In the genomic region with DNA sequence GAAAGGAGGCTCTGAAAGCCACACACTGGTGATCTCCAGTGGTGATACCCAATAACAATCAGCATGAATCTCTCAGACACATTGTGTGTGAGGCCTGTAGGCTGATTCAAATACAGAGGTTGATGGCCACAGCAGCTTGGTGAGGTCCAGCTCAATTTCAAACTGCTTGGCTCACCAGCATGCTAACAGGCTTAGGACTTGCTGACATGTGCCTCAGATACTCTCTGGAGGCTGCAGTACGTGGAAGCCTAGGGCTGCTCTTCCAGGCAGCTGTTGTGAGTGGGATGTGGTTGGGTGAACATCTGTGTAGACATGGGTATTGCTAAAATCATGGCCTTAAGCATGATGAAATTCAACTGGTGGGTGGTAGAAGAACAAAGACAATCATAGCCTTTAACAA, we compare ENCODE assay signal across 25 cellular contexts. TPM values are rescaled to one million over a fixed set of nuclear protein-coding genes. Genes with fewer than 3 reads are reported as not detected.
DNase-seq lines count a peak whose midpoint lies in the region; ATAC-seq and TF ChIP-seq lines count a peak whose summit lies in the region.
"Had no signal": no experiment of that assay in that cellular context is flagged by ENCODE, and none has a peak within 500 bp of the region (broad histone marks: within the 10 kb centered on the region; RNA-seq: fewer than 3 reads in every experiment).

No MANE protein-coding gene starts in this region.

- no peaks in the 10 kb centered on the region for H3K9me3 Mint-ChIP-seq in stimulated activated naive CD8-positive, alpha-beta T cell treated with anti-CD3 and anti-CD28 coated beads, Interleukin-15, Interleukin-2, amounts not matched to agents 100 ng/mL and 50 ng/mL, for 24 hours
- H3K9me3 Mint-ChIP-seq in stimulated activated naive CD8-positive, alpha-beta T cell treated with anti-CD3 and anti-CD28 coated beads, Interleukin-15, amount 100 ng/mL, for 72 hours = no peaks in the 10 kb centered on the region
- H3K9me3 Mint-ChIP-seq: activated naive CD4-positive, alpha-beta T cell treated with anti-CD3 and anti-CD28 coated beads, Interleukin-2, amount 10 ng/mL, durations not matched to agents 7 days and 5 days; H9 had no signal

- H3K4me3 ChIP-seq in NB4 (ENCODE audit: low read depth, low read length) (no peak overlapping the region), heart right ventricle (no peak overlapping the region), prostate gland (no peak overlapping the region)
- H3K4me3 ChIP-seq: cardiac muscle cell, stomach, transverse colon had no signal

- peaks cover 6% of the 10 kb centered on the region for H3K4me1 Mint-ChIP-seq in stimulated activated naive CD8-positive, alpha-beta T cell treated with anti-CD3 and anti-CD28 coated beads, Interleukin-15, Interleukin-2, amounts not matched to agents 100 ng/mL and 50 ng/mL, for 24 hours (ENCODE audit: low read depth)
- H3K4me1 Mint-ChIP-seq in stimulated activated naive CD8-positive, alpha-beta T cell treated with anti-CD3 and anti-CD28 coated beads, Interleukin-15, amount 100 ng/mL, for 72 hours = peaks cover 6% of the 10 kb centered on the region
- H3K4me1 Mint-ChIP-seq: H9 had no signal

- no peak for TF ChIP-seq CTCF in NB4 (IDR thresholded peaks at IDR 0.05; ENCODE audit: low read depth, low read length)
- no peak for TF ChIP-seq CTCF in heart right ventricle (IDR thresholded peaks at IDR 0.05)
- no peak for TF ChIP-seq CTCF in prostate gland (IDR thresholded peaks at IDR 0.05)

- peaks cover 0 to 22% (median 8%) of the 10 kb centered on the region in 9 donors for H3K4me1 ChIP-seq in heart right ventricle
- no peaks in the 10 kb centered on the region for H3K4me1 ChIP-seq in prostate gland (replicated peaks)
- H3K4me1 ChIP-seq: stomach had no signal

- H3K27me3 ChIP-seq in heart right ventricle (no peaks in the 10 kb centered on the region), prostate gland (replicated peaks; ENCODE audit: insufficient read depth) (no peaks in the 10 kb centered on the region)
- H3K27me3 ChIP-seq: neutrophil, stomach, transverse colon had no signal

- ATAC-seq in stimulated activated naive CD8-positive, alpha-beta T cell treated with anti-CD3 and anti-CD28 coated beads, Interleukin-15, amount 100 ng/mL, for 72 hours = no peak
- ATAC-seq in heart right ventricle (peak; percentile 77 to 90 (median 83)), HG03039 (IDR thresholded peaks at IDR 0.05; ENCODE audit: unreplicated experiment) (no peak), HG03565 (IDR thresholded peaks at IDR 0.05; ENCODE audit: unreplicated experiment) (no peak)
- ATAC-seq: activated CD4-positive, CD25-positive, alpha-beta regulatory T cell treated with anti-CD3 and anti-CD28 coated beads, Interleukin-2, amount 50 U/mL, for 24 hours had no signal

- H3K27ac ChIP-seq in heart right ventricle (peak overlapping the region in 7 of 10 donors; percentile 40 to 75 (median 59)), prostate gland (no peak overlapping the region)
- H3K27ac ChIP-seq: cardiac muscle cell, neutrophil, stomach, transverse colon had no signal

- H3K4me3 Mint-ChIP-seq in stimulated activated naive CD8-positive, alpha-beta T cell treated with anti-CD3 and anti-CD28 coated beads, Interleukin-15, Interleukin-2, amounts not matched to agents 100 ng/mL and 50 ng/mL, for 24 hours = no peak overlapping the region
- H3K4me3 Mint-ChIP-seq in stimulated activated naive CD8-positive, alpha-beta T cell treated with anti-CD3 and anti-CD28 coated beads, Interleukin-15, amount 100 ng/mL, for 72 hours = no peak overlapping the region
- H3K4me3 Mint-ChIP-seq: activated naive CD4-positive, alpha-beta T cell treated with anti-CD3 and anti-CD28 coated beads, Interleukin-2, amount 10 ng/mL, durations not matched to agents 7 days and 5 days; H9 had no signal

- intact Hi-C loops in heart right ventricle (cut with DNase I) (loop anchor here in 1 of 10 donors (2.0 kb wide), 1 partner anchor 64 kb away; no protein-coding TSS in a partner anchor), prostate gland (cut with DNase I) (no loop called here)

- TF ChIP-seq POLR2A in NB4 (IDR thresholded peaks at IDR 0.05; ENCODE audit: extremely low read depth, insufficient read length) (no peak), prostate gland (IDR thresholded peaks at IDR 0.05) (no peak)

- H3K27me3 Mint-ChIP-seq in stimulated activated naive CD8-positive, alpha-beta T cell treated with anti-CD3 and anti-CD28 coated beads, Interleukin-15, Interleukin-2, amounts not matched to agents 100 ng/mL and 50 ng/mL, for 24 hours = peaks cover 21% of the 10 kb centered on the region
- H3K27me3 Mint-ChIP-seq in stimulated activated naive CD8-positive, alpha-beta T cell treated with anti-CD3 and anti-CD28 coated beads, Interleukin-15, amount 100 ng/mL, for 72 hours = peaks cover 8% of the 10 kb centered on the region
- H3K27me3 Mint-ChIP-seq: activated naive CD4-positive, alpha-beta T cell treated with anti-CD3 and anti-CD28 coated beads, Interleukin-2, amount 10 ng/mL, durations not matched to agents 7 days and 5 days had no signal

- H3K27ac Mint-ChIP-seq in stimulated activated naive CD8-positive, alpha-beta T cell treated with anti-CD3 and anti-CD28 coated beads, Interleukin-15, Interleukin-2, amounts not matched to agents 100 ng/mL and 50 ng/mL, for 24 hours = peak overlapping the region; percentile 24
- no peak overlapping the region for H3K27ac Mint-ChIP-seq in stimulated activated naive CD8-positive, alpha-beta T cell treated with anti-CD3 and anti-CD28 coated beads, Interleukin-15, amount 100 ng/mL, for 72 hours
- H3K27ac Mint-ChIP-seq: activated naive CD4-positive, alpha-beta T cell treated with anti-CD3 and anti-CD28 coated beads, Interleukin-2, amount 10 ng/mL, durations not matched to agents 7 days and 5 days; H9 had no signal

- H3K9me3 ChIP-seq in heart right ventricle = no peaks in the 10 kb centered on the region
- no peaks in the 10 kb centered on the region for H3K9me3 ChIP-seq in prostate gland
- H3K9me3 ChIP-seq: neutrophil, stomach, transverse colon had no signal

- H3K36me3 ChIP-seq in heart right ventricle (no peaks in the 10 kb centered on the region), prostate gland (no peaks in the 10 kb centered on the region)
- H3K36me3 ChIP-seq: cardiac muscle cell, neutrophil, stomach, transverse colon had no signal

- no peaks in the 10 kb centered on the region for H3K36me3 Mint-ChIP-seq in stimulated activated naive CD8-positive, alpha-beta T cell treated with anti-CD3 and anti-CD28 coated beads, Interleukin-15, Interleukin-2, amounts not matched to agents 100 ng/mL and 50 ng/mL, for 24 hours (ENCODE audit: low read depth)
- H3K36me3 Mint-ChIP-seq: activated naive CD4-positive, alpha-beta T cell treated with anti-CD3 and anti-CD28 coated beads, Interleukin-2, amount 10 ng/mL, durations not matched to agents 7 days and 5 days had no signal

- DNase-seq in stimulated activated naive CD8-positive, alpha-beta T cell treated with anti-CD3 and anti-CD28 coated beads, Interleukin-15, amount 100 ng/mL, for 72 hours = no peak
- DNase-seq in NB4 (ENCODE audit: low read depth) = peak; percentile 88
- DNase-seq in heart right ventricle = peak in 1 of 2 donors; percentile 36
- no peak for DNase-seq in inferior parietal cortex (ENCODE audit: extremely low spot score)
- no peak for DNase-seq in prostate gland (ENCODE audit: low spot score)
- DNase-seq: activated naive CD4-positive, alpha-beta T cell treated with anti-CD3 and anti-CD28 coated beads, Interleukin-2, amount 10 ng/mL, durations not matched to agents 7 days and 5 days; activated T-cell treated with anti-CD3 and anti-CD28 coated beads, Interleukin-2, amount 50 U/mL, for 48 hours; Calu3; H9; NCI-H2081 treated with DMSO at 0.1 percent for 48 hours; NCI-H446 treated with DMSO at 0.1 percent for 48 hours; stimulated activated CD4-positive, alpha-beta T cell treated with anti-CD3 and anti-CD28 coated beads, Interleukin-4, amount 100 ng/mL, for 24 hours; stomach; T1000; transverse colon had no signal

- 63 to 83% methylated on average over 1 of the region's 1 CpG for WGBS in heart right ventricle, 2 donors
- 81% methylated on average over 1 of the region's 1 CpG for WGBS in prostate gland

RNA-seq across cellular contexts. Expression of a gene that starts 4.3 kb away (rescaled TPM):
- total RNA-seq in heart right ventricle (100 to 1,000 TPM in 1 of 10 donors, 1 to 10 TPM in 2, under 1 TPM in 7; 0.10 to 396 (median 0.60) TPM), prostate gland (1 to 10 TPM in 1 of 2 donors, under 1 TPM in 1; 0.27 to 2.6 TPM)
- under 1 TPM; 0.37 to 0.48 TPM for polyA plus RNA-seq in heart right ventricle
- total RNA-seq: A673, Calu3, cardiac muscle cell, Daoy, fibroblast of lung, H9 had no signal
- polyA plus RNA-seq: BJ, cardiac muscle cell, fibroblast of lung had no signal

RNA-seq across cellular contexts. Expression of a gene that starts 12.3 kb away (rescaled TPM):
- total RNA-seq in heart right ventricle (10 to 100 TPM; 18.1 to 27.2 (median 24.3) TPM), prostate gland (10 to 100 TPM; 36.6 to 40.3 TPM)
- polyA plus RNA-seq in heart right ventricle = 10 to 100 TPM in 1 of 2 donors, 1 to 10 TPM in 1; 7.4 to 11.9 TPM

RNA-seq across cellular contexts. Expression of a gene that starts 20.3 kb away (rescaled TPM):
- 100 to 1,000 TPM in 1 of 10 donors, 1 to 10 TPM in 3, under 1 TPM in 4, not detected in 2; 0.40 to 191 (median 1.0) TPM for total RNA-seq in heart right ventricle
- under 1 TPM; 0.14 to 0.22 TPM for polyA plus RNA-seq in heart right ventricle
- total RNA-seq in prostate gland = under 1 TPM in 1 of 2 donors, not detected in 1; 0.51 TPM
- total RNA-seq: cardiac muscle cell, H9 had no signal
- polyA plus RNA-seq: BJ, cardiac muscle cell had no signal

RNA-seq across cellular contexts. Expression of a gene that starts 32.9 kb away (rescaled TPM):
- 10 to 100 TPM in 1 of 10 donors, under 1 TPM in 4, not detected in 5; 0.23 to 61.0 (median 0.40) TPM for total RNA-seq in heart right ventricle
- polyA plus RNA-seq in heart right ventricle = under 1 TPM in 1 of 2 donors, not detected in 1; 0.07 TPM
- total RNA-seq in prostate gland = under 1 TPM in 1 of 2 donors, not detected in 1; 0.23 TPM
- total RNA-seq: cardiac muscle cell, fibroblast of lung, H9, transverse colon had no signal
- polyA plus RNA-seq: BJ, cardiac muscle cell, fibroblast of lung had no signal

Comparison
In these comparisons a context has a peak if more than half of its experiments do, and no peak if none do; other contexts are left out.
1. ATAC-seq: peak in heart right ventricle (8 of 8); none in stimulated activated naive CD8-positive, alpha-beta T cell treated with anti-CD3 and anti-CD28 coated beads, Interleukin-15, amount 100 ng/mL, for 72 hours (single experiment), HG03039 (single experiment) and HG03565 (single experiment).
2. H3K27ac ChIP-seq: peak in heart right ventricle (7 of 10); none in prostate gland (0 of 2).